26 cellular contexts compared by ENCODE assay signal in the genomic region with DNA sequence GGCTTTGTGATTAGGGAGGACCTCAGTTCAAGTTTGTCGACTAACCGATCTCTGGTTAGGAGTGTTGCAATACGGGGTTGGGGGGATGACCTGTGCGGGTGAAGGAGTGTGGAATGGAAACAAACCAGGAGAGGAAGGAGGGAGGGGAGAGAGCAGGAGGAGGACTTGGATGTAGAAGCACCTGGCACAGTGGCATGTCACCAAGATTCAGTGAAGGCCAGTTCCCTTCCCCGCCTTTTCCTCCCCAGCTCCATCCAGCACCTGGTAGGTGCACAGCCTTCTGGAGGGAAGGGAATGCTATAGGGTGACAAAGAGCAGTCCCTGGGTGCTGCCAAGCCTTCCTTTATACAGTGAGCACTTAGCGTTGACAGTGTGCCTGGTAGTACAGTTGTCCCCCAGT.
"Had no signal": no experiment of that assay in that cellular context is flagged by ENCODE, and none has a peak within 500 bp of the region (broad histone marks: within the 10 kb centered on the region; RNA-seq: fewer than 3 reads in every experiment).

No MANE protein-coding gene starts in this region.

- DNase-seq: activated CD4-positive, alpha-beta memory T cell treated with anti-CD3 and anti-CD28 coated beads for 36 hours; activated CD4-positive, alpha-beta T cell treated with anti-CD3 and anti-CD28 coated beads for 36 hours; activated CD4-positive, alpha-beta T cell treated with anti-CD3 and anti-CD28 coated beads, Interleukin-2, amount 10 ng/mL, durations not matched to agents 24 days and 14 days; activated CD4-positive, CD25-positive, alpha-beta regulatory T cell; activated CD4-positive, CD25-positive, alpha-beta regulatory T cell treated with anti-CD3 and anti-CD28 coated beads, Interleukin-2, amount 50 U/mL, for 72 hours; activated CD8-positive, alpha-beta memory T cell treated with anti-CD3 and anti-CD28 coated beads, Interleukin-2, amount 10 ng/mL, durations not matched to agents 7 days and 5 days; activated CD8-positive, alpha-beta memory T cell treated with anti-CD3 and anti-CD28 coated beads, Interleukin-2, amount 50 U/mL, for 4 hours; activated CD8-positive, alpha-beta T cell treated with anti-CD3 and anti-CD28 coated beads, Interleukin-2, amount 10 ng/mL, durations not matched to agents 7 days and 5 days; activated effector memory CD4-positive, alpha-beta T cell treated with anti-CD3 and anti-CD28 coated beads, Interleukin-2, amount 50 U/mL, for 16 hours; activated naive CD4-positive, alpha-beta T cell treated with anti-CD3 and anti-CD28 coated beads for 36 hours; activated naive CD8-positive, alpha-beta T cell treated with anti-CD3 and anti-CD28 coated beads for 36 hours; activated naive CD8-positive, alpha-beta T cell treated with anti-CD3 and anti-CD28 coated beads, Interleukin-2, amount 50 U/mL, for 24 hours; activated T-cell treated with anti-CD3 and anti-CD28 coated beads, Interleukin-2, amount 50 U/mL, for 1 hour; activated T-cell treated with anti-CD3 and anti-CD28 coated beads, Interleukin-2, amount 50 U/mL, for 48 hours; adrenal gland; amygdala; aorta; body of pancreas; central memory CD4-positive, alpha-beta T cell; dorsolateral prefrontal cortex; effector memory CD4-positive, alpha-beta T cell; endodermal cell; foreskin fibroblast; head of caudate nucleus; T-helper 2 cell had no signal

- ATAC-seq: activated CD4-positive, alpha-beta T cell treated with anti-CD3 and anti-CD28 coated beads for 36 hours; activated CD8-positive, alpha-beta memory T cell treated with anti-CD3 and anti-CD28 coated beads, Interleukin-2, amount 10 ng/mL, durations not matched to agents 7 days and 5 days; activated CD8-positive, alpha-beta T cell treated with anti-CD3 and anti-CD28 coated beads, Interleukin-2, amount 10 ng/mL, durations not matched to agents 7 days and 5 days; activated naive CD8-positive, alpha-beta T cell treated with anti-CD3 and anti-CD28 coated beads, Interleukin-2, amount 50 U/mL, for 24 hours; body of pancreas; esophagus mucosa had no signal
